8 cellular contexts compared by ENCODE assay signal in genomic region chr2:218068721-218069334, GRCh38. TPM values are rescaled to one million over a fixed set of nuclear protein-coding genes. Genes with fewer than 3 reads are reported as not detected.
DNase-seq lines count a peak whose midpoint lies in the region; ATAC-seq and TF ChIP-seq lines count a peak whose summit lies in the region.
"Not testable (repeated sequence)": the region's sequence is repeated elsewhere in the genome, so short reads cannot be mapped to it uniquely, and the experiment has no call there.

Gene RUFY4 (plus strand): TSS chr2:218069253. CDS start chr2:218070606, 1,353 bp downstream.

- peaks cover 18% of the 10 kb centered on the region for H3K27me3 Mint-ChIP-seq in neural crest cell (ENCODE audit: low read depth)

- peak; percentile 57 for ATAC-seq in foreskin keratinocyte

- not testable (repeated sequence) for H3K27me3 ChIP-seq in MG63
- peaks cover 72% of the 10 kb centered on the region for H3K27me3 ChIP-seq in foreskin keratinocyte
- peaks cover 0 to 51% (median 7%) of the 10 kb centered on the region in 3 donors for H3K27me3 ChIP-seq in stomach

- TF ChIP-seq POLR2A in stomach (IDR thresholded peaks at IDR 0.05): not testable (repeated sequence)

- H3K4me1 Mint-ChIP-seq in neural crest cell: not testable (repeated sequence)

- intact Hi-C loops in stomach (cut with DNase I; ENCODE audit: low total_unique reads): not testable (repeated sequence)

- TF ChIP-seq EP300 in stomach (IDR thresholded peaks at IDR 0.05): not testable (repeated sequence)

- DNase-seq in ELR (ENCODE audit: low read depth): peak; percentile 75
- DNase-seq in HCEC 1CT: peak; percentile 63
- DNase-seq in MG63: peak; percentile 44
- peak; percentile 50 to 62 for DNase-seq in SHP77 (lab: John Stamatoyannopoulos, UW)
- DNase-seq in activated effector memory CD4-positive, alpha-beta T cell treated with Interleukin-2 at 50 U/mL for 16 hours: peak; percentile 40
- DNase-seq in foreskin keratinocyte: peak; percentile 41 to 73
- DNase-seq in neural crest cell (ENCODE audit: low read depth, low spot score): peak; percentile 54
- peak; percentile 66 for DNase-seq in stomach

- H3K36me3 Mint-ChIP-seq in neural crest cell (ENCODE audit: low read depth): not testable (repeated sequence)

- not testable (repeated sequence) for H3K9me3 ChIP-seq in MG63, stomach

- TF ChIP-seq CTCF in foreskin keratinocyte (conservative IDR thresholded peaks at IDR 0.05) (peak; percentile 84), neural crest cell (conservative IDR thresholded peaks at IDR 0.05) (peak; percentile 81), stomach (IDR thresholded peaks at IDR 0.05) (peak in 5 of 7 experiments; percentile 71 to 89 (median 88))

- H3K27ac Mint-ChIP-seq in neural crest cell (ENCODE audit: unreplicated experiment): not testable (repeated sequence)

- not testable (repeated sequence) for H3K4me3 Mint-ChIP-seq in neural crest cell

- WGBS in stomach, 5 donors: 1 to 6% (median 2%) methylated on average over 13 to 15 of the region's 15 CpGs

- not testable (repeated sequence) for H3K27ac ChIP-seq in foreskin keratinocyte
- peak within 1 kb of the TSS in 1 of 5 donors; percentile 49 for H3K27ac ChIP-seq in stomach

- not testable (repeated sequence) for H3K4me3 ChIP-seq in MG63
- H3K4me3 ChIP-seq in stomach: peak within 1 kb of the TSS; percentile 40 to 50 (median 43)

- not testable (repeated sequence) for H3K9me3 Mint-ChIP-seq in neural crest cell

- not testable (repeated sequence) for H3K36me3 ChIP-seq in MG63, stomach

- H3K4me1 ChIP-seq in foreskin keratinocyte: not testable (repeated sequence)
- H3K4me1 ChIP-seq in stomach: peaks cover 0 to 12% (median 10%) of the 10 kb centered on the region in 4 donors

RNA-seq across cellular contexts. Expression of gene RUFY4, which starts in this region (rescaled TPM):
- not detected in 2 replicates for total RNA-seq in MG63 (2014; rRNA removed; shearing (Covaris generic); ENCODE audit: low replicate concordance)
- total RNA-seq in foreskin keratinocyte (not detected in 2 replicates), neural crest cell (not detected in 2 replicates), stomach (not detected)
- polyA plus RNA-seq in foreskin keratinocyte (not detected in 2 replicates), stomach (under 1 TPM in 2 of 3 donors, not detected in 1; 0.12 to 0.43 TPM)

Comparison
In these comparisons a context has a peak if more than half of its experiments do, and no peak if none do; other contexts are left out.
1. Peak in DNase-seq in MG63; RNA of the gene not detected or under 1 TPM.
2. Peak in DNase-seq and ATAC-seq in foreskin keratinocyte; RNA of the gene not detected or under 1 TPM.
3. Peak in DNase-seq in neural crest cell; RNA of the gene not detected or under 1 TPM.
4. Peak in DNase-seq and H3K4me3 ChIP-seq in stomach; RNA of the gene not detected or under 1 TPM.